Comparison of ENCODE assay signal across 8 cellular contexts in the genomic region with DNA sequence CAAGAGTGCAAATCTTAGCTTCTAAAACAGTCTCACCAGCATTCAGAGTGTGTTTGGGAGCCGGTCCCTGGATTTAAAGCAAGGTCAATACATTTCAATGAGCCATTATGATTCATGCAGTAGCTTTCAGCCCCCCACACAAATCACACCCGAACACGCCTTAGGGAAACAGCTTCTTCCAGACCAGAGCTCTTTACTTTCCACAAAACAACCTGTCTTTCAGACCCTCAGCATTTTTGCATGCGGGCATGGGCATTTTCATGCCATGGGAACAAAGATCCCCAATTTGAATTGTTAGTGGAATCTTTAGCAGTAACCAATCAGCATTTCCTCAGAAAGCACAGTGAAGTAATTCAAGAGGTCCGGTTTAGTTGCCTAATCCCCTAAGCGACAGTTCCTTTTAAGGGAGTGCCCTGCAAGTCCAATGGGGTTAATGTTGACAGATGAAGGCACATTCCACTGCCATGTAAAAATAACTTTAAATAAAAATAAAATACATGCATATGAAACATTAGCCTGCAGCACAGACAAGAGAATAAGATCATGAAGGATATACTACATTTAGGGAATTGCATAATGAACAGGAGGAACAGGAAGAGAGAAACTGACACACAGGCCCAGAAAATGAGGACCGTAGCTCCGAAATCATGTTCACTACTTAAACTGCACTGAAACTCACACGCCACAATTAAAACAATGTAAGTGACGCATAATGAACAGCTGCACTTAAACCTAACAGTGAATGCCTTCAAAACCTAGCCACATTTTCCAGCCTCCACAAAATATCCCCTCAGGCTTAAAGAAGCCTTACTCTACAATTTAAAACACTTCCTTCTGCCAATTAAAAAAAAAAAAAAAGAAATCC. TPM values are rescaled to one million over a fixed set of nuclear protein-coding genes. Genes with fewer than 3 reads are reported as not detected.
DNase-seq lines count a peak whose midpoint lies in the region; ATAC-seq, FAIRE-seq and TF ChIP-seq lines count a peak whose summit lies in the region.

No MANE protein-coding gene starts in this region.

- peaks cover 10% of the 10 kb centered on the region; the same call in 1 of the 2 replicates for H3K36me3 ChIP-seq in SJSA1
- H3K36me3 ChIP-seq in gastrocnemius medialis: no peaks in the 10 kb centered on the region

- H3K9me3 ChIP-seq in SJSA1 (replicated peaks) (no peaks in the 10 kb centered on the region), gastrocnemius medialis (no peaks in the 10 kb centered on the region)

- H3K4me3 ChIP-seq in SJSA1: no peak overlapping the region
- H3K4me3 ChIP-seq in gastrocnemius medialis: peak overlapping the region in 2 of 4 donors; percentile 7 to 36

- no peak for TF ChIP-seq CTCF in gastrocnemius medialis (IDR thresholded peaks at IDR 0.05 in 4 of 5, conservative IDR thresholded peaks at IDR 0.05 in 1 of 5)

- peak; percentile 36 for FAIRE-seq in H54 (lab: Jason Lieb, UNC)

- TF ChIP-seq POLR2A in H54 (IDR thresholded peaks at IDR 0.05; ENCODE audit: low read depth, low read length) (no peak), gastrocnemius medialis (IDR thresholded peaks at IDR 0.05) (no peak)

- H3K4me1 ChIP-seq in SJSA1 (replicated peaks) (peaks cover 59% of the 10 kb centered on the region), gastrocnemius medialis (peaks cover 63 to 70% of the 10 kb centered on the region in 2 donors)

- in situ Hi-C loops in gastrocnemius medialis (cut with MboI; ENCODE audit: low sequenced_read_pairs in 4 of 4): no loop called here

- H3K27ac ChIP-seq in SJSA1 (peak overlapping the region; percentile 61), gastrocnemius medialis (peak overlapping the region; percentile 40 to 54 (median 48))

- DNase-seq in H54 (ENCODE audit: insufficient read length, low spot score) (peak; percentile 58), SJSA1 (ENCODE audit: low read depth in 1 of 2, low spot score in 2 of 2) (peak in 1 of 2 experiments; percentile 45), fibroblast of peridontal ligament (ENCODE audit: extremely low read depth) (peak; percentile 78), gastrocnemius medialis (no peak), KG1 (lab: John Stamatoyannopoulos, UW) (no peak), activated gamma-delta T cell treated with Interleukin-2 at 50 U/mL for 16 hours (no peak)
- DNase-seq in stimulated activated CD4-positive, alpha-beta T cell treated with anti-CD3 and anti-CD28 coated beads, Interleukin-12 subunit alpha, Interleukin-12 subunit beta, amount 100 ng/mL, for 4 hours: no peak

- intact Hi-C loops in gastrocnemius medialis (cut with DNase I; ENCODE audit: low total_unique reads): no loop called here

- ATAC-seq in gastrocnemius medialis (no peak), HG03095 (IDR thresholded peaks at IDR 0.05; ENCODE audit: unreplicated experiment) (no peak)

- no peaks in the 10 kb centered on the region for H3K27me3 ChIP-seq in SJSA1 (replicated peaks)
- H3K27me3 ChIP-seq in gastrocnemius medialis: no peaks in the 10 kb centered on the region

RNA-seq across cellular contexts. Expression of a gene that starts 4.0 kb away (rescaled TPM):
- total RNA-seq in SJSA1 (2014; rRNA removed; shearing (Covaris generic)): 11.9 and 31.5 TPM in 2 replicates
- 1 to 10 TPM; 4.8 to 8.2 (median 7.6) TPM for total RNA-seq in gastrocnemius medialis

RNA-seq across cellular contexts. Expression of a gene that starts 56.6 kb away (rescaled TPM):
- total RNA-seq in SJSA1 (2014; rRNA removed; shearing (Covaris generic)): 14.7 and 21.7 TPM in 2 replicates
- 10 to 100 TPM in 3 of 4 donors, 1 to 10 TPM in 1; 9.3 to 14.8 (median 14.5) TPM for total RNA-seq in gastrocnemius medialis

Comparison
In these comparisons a context has a peak if more than half of its experiments do, and no peak if none do; other contexts are left out.
1. DNase-seq: peak in H54 (single experiment) and fibroblast of peridontal ligament (single experiment); none in gastrocnemius medialis (0 of 2), KG1 (single experiment), activated gamma-delta T cell treated with Interleukin-2 at 50 U/mL for 16 hours (single experiment) and stimulated activated CD4-positive, alpha-beta T cell treated with anti-CD3 and anti-CD28 coated beads, Interleukin-12 subunit alpha, Interleukin-12 subunit beta, amount 100 ng/mL, for 4 hours (single experiment).